Comparison of ENCODE assay signal across 15 cellular contexts in genomic region chr15:38050529-38050928, GRCh38.
DNase-seq lines count a peak whose midpoint lies in the region; ATAC-seq and TF ChIP-seq lines count a peak whose summit lies in the region.
"Had no signal": no experiment of that assay in that cellular context is flagged by ENCODE, and none has a peak within 500 bp of the region (broad histone marks: within the 10 kb centered on the region; RNA-seq: fewer than 3 reads in every experiment).

No MANE protein-coding gene starts in this region.

- H3K4me2 ChIP-seq in hepatocyte, result no peak overlapping the region

- no peaks in the 10 kb centered on the region for H3K79me2 ChIP-seq in hepatocyte

- H3K4me3 ChIP-seq in adipocyte (ENCODE audit: low read length), result peak overlapping the region; percentile 44
- no peak overlapping the region for H3K4me3 ChIP-seq in hepatocyte
- H3K4me3 ChIP-seq: mucosa of descending colon had no signal

- H3K27me3 ChIP-seq in adipocyte (replicated peaks; ENCODE audit: control insufficient read depth, insufficient read depth, low read length) (no peaks in the 10 kb centered on the region), hepatocyte (no peaks in the 10 kb centered on the region)

- no peaks in the 10 kb centered on the region for H3K36me3 ChIP-seq in adipocyte (ENCODE audit: control insufficient read depth, insufficient read depth, low read length, severe bottlenecking)
- H3K36me3 ChIP-seq in hepatocyte (replicated peaks; ENCODE audit: insufficient read depth, low read depth), result no peaks in the 10 kb centered on the region

- H3K9me2 ChIP-seq in hepatocyte (replicated peaks; ENCODE audit: insufficient read depth), result no peaks in the 10 kb centered on the region

- peak overlapping the region; percentile 67 for H3K9ac ChIP-seq in adipocyte (ENCODE audit: low read length)

- peaks cover 55% of the 10 kb centered on the region for H3K4me1 ChIP-seq in adipocyte (ENCODE audit: control insufficient read depth, insufficient read depth, low read length)
- peaks cover 11% of the 10 kb centered on the region for H3K4me1 ChIP-seq in hepatocyte (ENCODE audit: insufficient read depth)

- H3K27me3 Mint-ChIP-seq in HFFc6 (ENCODE audit: insufficient read depth), result no peaks in the 10 kb centered on the region
- no peaks in the 10 kb centered on the region for H3K27me3 Mint-ChIP-seq in effector memory CD8-positive, alpha-beta T cell
- H3K27me3 Mint-ChIP-seq: T-cell had no signal

- no peak overlapping the region for H3K4me3 Mint-ChIP-seq in HFFc6
- H3K4me3 Mint-ChIP-seq in effector memory CD8-positive, alpha-beta T cell, result no peak overlapping the region
- H3K4me3 Mint-ChIP-seq: stimulated activated naive CD8-positive, alpha-beta T cell treated with anti-CD3 and anti-CD28 coated beads, Interleukin-15, Interleukin-2, amounts not matched to agents 100 ng/mL and 50 ng/mL, for 24 hours; T-cell had no signal

- peak overlapping the region; percentile 13 for H3K27ac ChIP-seq in hepatocyte

- WGBS in hepatocyte (ENCODE audit: low lambda C conversion rate, missing lambda C conversion rate), result 52% methylated on average over 3 of the region's 3 CpGs

- peak overlapping the region; percentile 77 for H3K27ac Mint-ChIP-seq in HFFc6
- H3K27ac Mint-ChIP-seq in effector memory CD8-positive, alpha-beta T cell, result no peak overlapping the region
- H3K27ac Mint-ChIP-seq: stimulated activated naive CD8-positive, alpha-beta T cell treated with anti-CD3 and anti-CD28 coated beads, Interleukin-15, Interleukin-2, amounts not matched to agents 100 ng/mL and 50 ng/mL, for 24 hours; T-cell had no signal

- H3K9me3 Mint-ChIP-seq in HFFc6, result peaks cover 9% of the 10 kb centered on the region
- H3K9me3 Mint-ChIP-seq in effector memory CD8-positive, alpha-beta T cell, result no peaks in the 10 kb centered on the region
- H3K9me3 Mint-ChIP-seq: stimulated activated naive CD8-positive, alpha-beta T cell treated with anti-CD3 and anti-CD28 coated beads, Interleukin-15, Interleukin-2, amounts not matched to agents 100 ng/mL and 50 ng/mL, for 24 hours had no signal

- H3K4me1 Mint-ChIP-seq in HFFc6 (ENCODE audit: low read depth), result peaks cover 73% of the 10 kb centered on the region
- no peaks in the 10 kb centered on the region for H3K4me1 Mint-ChIP-seq in effector memory CD8-positive, alpha-beta T cell (ENCODE audit: low read depth in 2 of 2)
- H3K4me1 Mint-ChIP-seq: T-cell had no signal

- no peaks in the 10 kb centered on the region; the same call in 1 of the 2 replicates for H3K36me3 Mint-ChIP-seq in HFFc6 (ENCODE audit: low read depth)
- no peaks in the 10 kb centered on the region for H3K36me3 Mint-ChIP-seq in effector memory CD8-positive, alpha-beta T cell (ENCODE audit: insufficient read depth)
- H3K36me3 Mint-ChIP-seq: T-cell had no signal

- no peak for ATAC-seq in GM21526 (IDR thresholded peaks at IDR 0.05; ENCODE audit: low FRiP score, unreplicated experiment)
- ATAC-seq in effector memory CD8-positive, alpha-beta T cell (replicated peaks), result no peak
- ATAC-seq: mucosa of descending colon, T-cell had no signal

- no peak overlapping the region for H2AFZ ChIP-seq in hepatocyte

- H3K9me3 ChIP-seq in adipocyte (ENCODE audit: control insufficient read depth, low read length), result no peaks in the 10 kb centered on the region
- H3K9me3 ChIP-seq in hepatocyte (ENCODE audit: low read depth), result no peaks in the 10 kb centered on the region
- H3K9me3 ChIP-seq: mucosa of descending colon had no signal

- no peak for TF ChIP-seq CTCF in HFFc6 (IDR thresholded peaks at IDR 0.05)
- TF ChIP-seq CTCF in hepatocyte (IDR thresholded peaks at IDR 0.05; ENCODE audit: poor library complexity), result no peak

- no peaks in the 10 kb centered on the region for H4K20me1 ChIP-seq in hepatocyte (ENCODE audit: insufficient read depth, poor library complexity, severe bottlenecking)

- DNase-seq in HFFc6, result peak; percentile 57
- peak; percentile 70 for DNase-seq in adipocyte (ENCODE audit: low read depth)
- DNase-seq in hepatocyte (ENCODE audit: low spot score), result peak; percentile 41
- DNase-seq in renal cortical epithelial cell (ENCODE audit: low read depth), result peak; percentile 93
- DNase-seq in RPMI8226, result no peak
- DNase-seq in effector memory CD8-positive, alpha-beta T cell, result no peak
- no peak for DNase-seq in putamen (ENCODE audit: low spot score)
- DNase-seq: aorta, DND-41, Kasumi-1, mucosa of descending colon, NCI-H524, T-cell had no signal

Comparison
In these comparisons a context has a peak if more than half of its experiments do, and no peak if none do; other contexts are left out.
1. DNase-seq: peak in HFFc6 (single experiment), adipocyte (single experiment), hepatocyte (single experiment) and renal cortical epithelial cell (single experiment); none in RPMI8226 (single experiment), effector memory CD8-positive, alpha-beta T cell (0 of 3) and putamen (single experiment).